1 cellular context compared by ENCODE assay signal in genomic region chr3:39255503-39256325, GRCh38.
TF ChIP-seq lines count a peak whose summit lies in the region.

No MANE protein-coding gene starts in this region.

TF ChIP-seq in GM23338, 12 proteins besides CTCF, POLR2A, EP300 and RAD21 (continued from another document):
- TF ChIP-seq ZNF462 (CRISPR knock-in tag; IDR thresholded peaks at IDR 0.05) (no peak), ZNF331 (CRISPR knock-in tag; IDR thresholded peaks at IDR 0.05; ENCODE audit: low read depth) (no peak)
